Comparison of ENCODE assay signal across 31 cellular contexts in genomic region chr4:74738756-74739155, GRCh38. TPM values are rescaled to one million over a fixed set of nuclear protein-coding genes. Genes with fewer than 3 reads are reported as not detected.
A peak's percentile ranks its signal among the peaks of the same experiment; 100 is the strongest.
DNase-seq lines count a peak whose midpoint lies in the region; ATAC-seq and TF ChIP-seq lines count a peak whose summit lies in the region.
"Had no signal": no experiment of that assay in that cellular context is flagged by ENCODE, and none has a peak within 500 bp of the region (broad histone marks: within the 10 kb centered on the region; RNA-seq: fewer than 3 reads in every experiment).

No MANE protein-coding gene starts in this region.

- TF ChIP-seq POLR2A in transverse colon (IDR thresholded peaks at IDR 0.05), result no peak

- WGBS in transverse colon (ENCODE audit: low coverage in 1 of 2), 2 donors, result 33 to 38% methylated on average over 1 of the region's 1 CpG

- no peak overlapping the region for H3K27ac ChIP-seq in transverse colon
- H3K27ac ChIP-seq: BLaER1 had no signal

- TF ChIP-seq EP300 in transverse colon (IDR thresholded peaks at IDR 0.05; ENCODE audit: low read depth), result no peak

- H3K4me3 ChIP-seq in HFF-Myc (replicated peaks; ENCODE audit: low read depth, low read length), result no peak overlapping the region
- H3K4me3 ChIP-seq in transverse colon, result no peak overlapping the region
- H3K4me3 ChIP-seq: BLaER1 had no signal

- ATAC-seq in esophagus mucosa (peak; percentile 95), HG03442 (IDR thresholded peaks at IDR 0.05; ENCODE audit: unreplicated experiment) (no peak)

- intact Hi-C loops in transverse colon (cut with DNase I; ENCODE audit: low total_unique reads), result no loop called here

- in situ Hi-C loops in transverse colon (cut with MboI; ENCODE audit: low pct_ligation_motif_present in 1 of 4, low pct_unique_long_range_greater_than_20kb in 1 of 4, low sequenced_read_pairs in 3 of 4), result no loop called here

- no peaks in the 10 kb centered on the region for H3K36me3 ChIP-seq in transverse colon
- H3K36me3 ChIP-seq: BLaER1 had no signal

- peak; percentile 11 for DNase-seq in HFF-Myc (ENCODE audit: extremely low read depth, low read depth)
- DNase-seq in NCI-H69 (lab: John Stamatoyannopoulos, UW), result peak; percentile 13
- DNase-seq in iris pigment epithelial cell (ENCODE audit: low read depth), result peak; percentile 18
- DNase-seq in mucosa of gallbladder (ENCODE audit: low spot score), result no peak
- no peak for DNase-seq in transverse colon
- no peak for DNase-seq in RKO (ENCODE audit: low spot score)
- DNase-seq: ACHN; activated B cell treated with CpG ODN at 0.5 μM for 24 hours; activated naive CD4-positive, alpha-beta T cell treated with anti-CD3 and anti-CD28 coated beads, Interleukin-2, amount 10 ng/mL, durations not matched to agents 7 days and 5 days; Caco-2; central memory CD4-positive, alpha-beta T cell; glutamatergic neuron; H9; mesenchymal stem cell; naive B cell; NCI-H1048; NCI-H1694 treated with DMSO at 0.1 percent for 48 hours; nucleus accumbens; retina; SHP77 treated with DMSO at 0.1 percent for 48 hours; stimulated activated CD4-positive, alpha-beta T cell treated with anti-CD3 and anti-CD28 coated beads, Interleukin-12 subunit alpha, Interleukin-12 subunit beta, amount 100 ng/mL, for 4 hours; stimulated activated CD4-positive, alpha-beta T cell treated with anti-CD3 and anti-CD28 coated beads, Interleukin-4, amount 100 ng/mL, for 24 hours; stimulated activated naive CD4-positive, alpha-beta T cell; SW 1271 had no signal

- TF ChIP-seq CTCF in HFF-Myc (IDR thresholded peaks at IDR 0.05; ENCODE audit: low read depth, low read length, missing control alignments), result no peak
- TF ChIP-seq CTCF in transverse colon (IDR thresholded peaks at IDR 0.05), result no peak

- no peaks in the 10 kb centered on the region for H3K9me3 ChIP-seq in transverse colon
- H3K9me3 ChIP-seq: BLaER1, Caco-2 had no signal

- no peaks in the 10 kb centered on the region for H3K27me3 ChIP-seq in transverse colon
- H3K27me3 ChIP-seq: BLaER1 had no signal

- H3K4me1 ChIP-seq in transverse colon, result no peaks in the 10 kb centered on the region
- H3K4me1 ChIP-seq: BLaER1, Caco-2 had no signal

RNA-seq across cellular contexts. Expression of gene BTC, which starts 55.6 kb away (rescaled TPM):
- total RNA-seq in esophagus mucosa (1.4 TPM), mucosa of gallbladder (10.3 TPM), transverse colon (10 to 100 TPM in 1 of 4 donors, 1 to 10 TPM in 3; 7.0 to 11.9 (median 7.7) TPM)
- total RNA-seq: activated B cell treated with CpG ODN at 0.5 μM for 24 hours; activated T-helper 1 cell treated with anti-CD3 and anti-CD28 coated beads, Interleukin-12 subunit alpha, Interleukin-12 subunit beta, Interleukin-2, Interleukin-4 antibody, amounts not matched to agents 30 ng/mL and 10 ng/mL and 1 ng/mL, durations not matched to agents 14 hours and 24 hours and 36 hours; dermis microvascular lymphatic vessel endothelial cell; endothelial cell of umbilical vein; H9; OCI-LY7 had no signal

Comparison
In these comparisons a context has a peak if more than half of its experiments do, and no peak if none do; other contexts are left out.
1. DNase-seq: peak in HFF-Myc (single experiment), NCI-H69 (single experiment) and iris pigment epithelial cell (single experiment); none in mucosa of gallbladder (single experiment), transverse colon (single experiment) and RKO (single experiment).